In genomic region chr15:85618956-85619491, GRCh38 we compare ENCODE assay signal across 8 cellular contexts.
DNase-seq lines count a peak whose midpoint lies in the region; ATAC-seq and TF ChIP-seq lines count a peak whose summit lies in the region.

No MANE protein-coding gene starts in this region.

- TF ChIP-seq POLR2A in prostate gland (IDR thresholded peaks at IDR 0.05): peak; percentile 7
- TF ChIP-seq POLR2A in uterus (IDR thresholded peaks at IDR 0.05): peak; percentile 69 to 71

- H3K4me1 ChIP-seq in NT2/D1 (ENCODE audit: insufficient read depth, insufficient read length) (no peaks in the 10 kb centered on the region), prostate gland (replicated peaks) (no peaks in the 10 kb centered on the region), uterus (peaks cover 0 to 6% of the 10 kb centered on the region in 2 donors)

- CTCF ChIA-PET in activated naive CD4-positive, alpha-beta T cell treated with anti-CD3 and anti-CD28 coated beads for 36 hours (lab: Charles Lee): interaction anchor here (0.6 to 2.0 kb wide), 7 partner anchors 9 to 613 kb away, joined by 3 to 7 read pairs (median 3); no protein-coding TSS in a partner anchor

- H3K27me3 ChIP-seq in NT2/D1 (ENCODE audit: insufficient read depth, insufficient read length) (no peaks in the 10 kb centered on the region), prostate gland (replicated peaks; ENCODE audit: insufficient read depth) (no peaks in the 10 kb centered on the region), uterus (no peaks in the 10 kb centered on the region)

- H3K36me3 ChIP-seq in NT2/D1 (ENCODE audit: insufficient read depth, insufficient read length, low read length) (peaks cover 5% of the 10 kb centered on the region), prostate gland (no peaks in the 10 kb centered on the region), uterus (no peaks in the 10 kb centered on the region)

- H3K36me3 Mint-ChIP-seq in activated naive CD4-positive, alpha-beta T cell treated with anti-CD3 and anti-CD28 coated beads for 36 hours (ENCODE audit: low read depth): no peaks in the 10 kb centered on the region

- WGBS in prostate gland: under 1% methylated on average over 8 of the region's 8 CpGs

- no peaks in the 10 kb centered on the region for H3K9me3 Mint-ChIP-seq in activated naive CD4-positive, alpha-beta T cell treated with anti-CD3 and anti-CD28 coated beads for 36 hours

- H3K9me3 ChIP-seq in NT2/D1 (ENCODE audit: insufficient read depth, low read length): no peaks in the 10 kb centered on the region
- H3K9me3 ChIP-seq in prostate gland: no peaks in the 10 kb centered on the region
- H3K9me3 ChIP-seq in uterus: no peaks in the 10 kb centered on the region

- intact Hi-C loops in activated naive CD4-positive, alpha-beta T cell treated with anti-CD3 and anti-CD28 coated beads for 36 hours (cut with micrococcal nuclease): loop anchor here (1.0 to 5.0 kb wide), 7 partner anchors 22 to 212 kb away; partner anchors contain the start of gene KLHL25
- intact Hi-C loops in cardiac septum (cut with DNase I) (loop anchor here (5.0 kb wide), 1 partner anchor 108 kb away; no protein-coding TSS in a partner anchor), prostate gland (cut with DNase I) (loop anchor here (5.0 kb wide), 2 partner anchors 88 to 108 kb away; no protein-coding TSS in a partner anchor), uterus (cut with DNase I; ENCODE audit: low total_unique reads) (no loop called here)

- no peak overlapping the region for H3K27ac Mint-ChIP-seq in activated naive CD4-positive, alpha-beta T cell treated with anti-CD3 and anti-CD28 coated beads for 36 hours

- H3K4me3 ChIP-seq in AG09309 (ENCODE audit: control insufficient read depth, low read depth, low read length) (peak overlapping the region; percentile 48), NT2/D1 (ENCODE audit: insufficient read length, low read depth) (no peak overlapping the region), prostate gland (peak overlapping the region; percentile 12), uterus (peak overlapping the region; percentile 64 to 76)

- H3K4me1 Mint-ChIP-seq in activated naive CD4-positive, alpha-beta T cell treated with anti-CD3 and anti-CD28 coated beads for 36 hours (ENCODE audit: low read depth): peaks cover 30% of the 10 kb centered on the region

- no peaks in the 10 kb centered on the region for H3K27me3 Mint-ChIP-seq in activated naive CD4-positive, alpha-beta T cell treated with anti-CD3 and anti-CD28 coated beads for 36 hours (ENCODE audit: low read depth)

- no peak for TF ChIP-seq CTCF in AG09309 (IDR thresholded peaks at IDR 0.05; ENCODE audit: control insufficient read depth, insufficient read depth, low read depth, low read length, missing control alignments)
- no peak for TF ChIP-seq CTCF in prostate gland (IDR thresholded peaks at IDR 0.05)
- no peak for TF ChIP-seq CTCF in uterus (IDR thresholded peaks at IDR 0.05)

- peak overlapping the region; percentile 60 to 66 for H3K27ac ChIP-seq in prostate gland
- peak overlapping the region; percentile 91 to 98 for H3K27ac ChIP-seq in uterus

- H3K9ac ChIP-seq in NT2/D1 (ENCODE audit: insufficient read length, low read depth): no peak overlapping the region

- peak; percentile 61 for ATAC-seq in GM21526 (IDR thresholded peaks at IDR 0.05; ENCODE audit: low FRiP score, unreplicated experiment)

- peak; percentile 86 for DNase-seq in AG09309 (ENCODE audit: low read depth)
- DNase-seq in NT2/D1 (ENCODE audit: low read depth, low spot score): peak; percentile 56
- DNase-seq in activated naive CD4-positive, alpha-beta T cell treated with anti-CD3 and anti-CD28 coated beads for 36 hours: peak; percentile 78
- DNase-seq in cardiac septum (ENCODE audit: low spot score): peak; percentile 84
- DNase-seq in prostate gland (ENCODE audit: low spot score): peak; percentile 47
- peak; percentile 82 to 92 for DNase-seq in uterus
- no peak for DNase-seq in NCI-H187 (lab: John Stamatoyannopoulos, UW)

- no peak overlapping the region for H3K4me3 Mint-ChIP-seq in activated naive CD4-positive, alpha-beta T cell treated with anti-CD3 and anti-CD28 coated beads for 36 hours

Comparison
In these comparisons a context has a peak if more than half of its experiments do, and no peak if none do; other contexts are left out.
1. DNase-seq: peak in AG09309 (single experiment), NT2/D1 (single experiment), activated naive CD4-positive, alpha-beta T cell treated with anti-CD3 and anti-CD28 coated beads for 36 hours (single experiment), cardiac septum (single experiment), prostate gland (single experiment) and uterus (2 of 2); none in NCI-H187 (0 of 2).